Comparison of ENCODE assay signal across 7 cellular contexts in the genomic region with DNA sequence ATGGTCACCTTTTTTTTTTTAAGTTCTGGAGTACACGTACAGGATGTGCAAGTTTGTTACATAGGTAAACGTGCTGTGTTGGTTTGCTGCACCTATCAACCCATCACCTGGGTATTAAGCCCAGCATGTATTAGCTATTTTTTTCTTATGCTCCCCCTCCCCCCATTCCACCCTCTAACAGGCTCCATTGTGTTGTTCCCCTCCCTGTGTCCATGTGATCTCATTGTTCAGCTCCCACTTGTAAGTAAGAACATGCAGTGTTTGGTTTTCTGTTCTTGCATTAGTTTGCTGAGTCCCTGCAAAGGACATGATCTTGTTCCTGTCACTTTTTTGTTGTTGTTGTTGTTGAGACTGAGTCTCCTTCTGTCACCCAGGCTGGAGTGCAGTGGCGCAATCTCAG. TPM values are rescaled to one million over a fixed set of nuclear protein-coding genes. Genes with fewer than 3 reads are reported as not detected.
A peak's percentile ranks its signal among the peaks of the same experiment; 100 is the strongest.
DNase-seq lines count a peak whose midpoint lies in the region; ATAC-seq and TF ChIP-seq lines count a peak whose summit lies in the region.
"Not testable (repeated sequence)": the region's sequence is repeated elsewhere in the genome, so short reads cannot be mapped to it uniquely, and the experiment has no call there.

No MANE protein-coding gene starts in this region.

- not testable (repeated sequence) for H3K4me3 ChIP-seq in CD4-positive, alpha-beta memory T cell (ENCODE audit: low read length in 2 of 2); PC-3 (ENCODE audit: low read length); neural progenitor cell

- ATAC-seq in PC-3 = not testable (repeated sequence)

- peaks cover 34% of the 10 kb centered on the region for H3K4me1 ChIP-seq in CD4-positive, alpha-beta memory T cell (ENCODE audit: insufficient read depth, low read length)
- H3K4me1 ChIP-seq in PC-3 (ENCODE audit: insufficient read depth, low read length) (peaks cover 15% of the 10 kb centered on the region), neural progenitor cell (peaks cover 20% of the 10 kb centered on the region)

- H3K36me3 ChIP-seq in CD4-positive, alpha-beta memory T cell (ENCODE audit: insufficient read depth, low read length) = not testable (repeated sequence)
- peaks cover 19% of the 10 kb centered on the region for H3K36me3 ChIP-seq in PC-3 (ENCODE audit: low read depth, low read length)
- H3K36me3 ChIP-seq in neural progenitor cell = peaks cover 20% of the 10 kb centered on the region

- H3K9me3 ChIP-seq in CD4-positive, alpha-beta memory T cell (ENCODE audit: control insufficient read depth in 1 of 2, low read length in 2 of 2); PC-3 (ENCODE audit: low read length); neural progenitor cell (ENCODE audit: low read depth): not testable (repeated sequence)

- not testable (repeated sequence) for H3K27me3 ChIP-seq in CD4-positive, alpha-beta memory T cell (ENCODE audit: insufficient read depth, low read length); PC-3 (ENCODE audit: low read length); neural progenitor cell

- not testable (repeated sequence) for TF ChIP-seq CTCF in PC-3 (conservative IDR thresholded peaks at IDR 0.05; ENCODE audit: low read depth, low read length); neural progenitor cell (IDR thresholded peaks at IDR 0.05)

- peak overlapping the region in 4 of 7 donors; percentile 50 to 87 (median 74) for H3K27ac Mint-ChIP-seq in CD4-positive, alpha-beta memory T cell
- peak overlapping the region; percentile 39 for H3K27ac Mint-ChIP-seq in activated CD4-positive, alpha-beta T cell treated with anti-CD3 and anti-CD28 coated beads, Interleukin-2, amount 10 ng/mL, durations not matched to agents 24 days and 14 days
- peak overlapping the region; percentile 86 for H3K27ac Mint-ChIP-seq in activated naive CD4-positive, alpha-beta T cell treated with anti-CD3 and anti-CD28 coated beads, Interleukin-2, amount 50 U/mL, for 24 hours
- H3K27ac Mint-ChIP-seq in immature natural killer cell = peak overlapping the region in 4 of 6 donors; percentile 18 to 75 (median 64)
- peak overlapping the region; percentile 83 for H3K27ac Mint-ChIP-seq in neural progenitor cell

- not testable (repeated sequence) for DNase-seq in CD4-positive, alpha-beta memory T cell; PC-3; activated CD4-positive, alpha-beta T cell treated with anti-CD3 and anti-CD28 coated beads, Interleukin-2, amount 10 ng/mL, durations not matched to agents 24 days and 14 days; immature natural killer cell; neural progenitor cell (ENCODE audit: low spot score)

- H3K36me3 Mint-ChIP-seq in CD4-positive, alpha-beta memory T cell = peaks cover 5 to 29% of the 10 kb centered on the region in 2 donors
- H3K36me3 Mint-ChIP-seq in activated CD4-positive, alpha-beta T cell treated with anti-CD3 and anti-CD28 coated beads, Interleukin-2, amount 10 ng/mL, durations not matched to agents 24 days and 14 days (ENCODE audit: low read depth) = peaks cover 36% of the 10 kb centered on the region
- not testable (repeated sequence) for H3K36me3 Mint-ChIP-seq in activated naive CD4-positive, alpha-beta T cell treated with anti-CD3 and anti-CD28 coated beads, Interleukin-2, amount 50 U/mL, for 24 hours; immature natural killer cell
- H3K36me3 Mint-ChIP-seq in neural progenitor cell = peaks cover 20% of the 10 kb centered on the region

- not testable (repeated sequence) for H3K9ac ChIP-seq in PC-3 (ENCODE audit: low read length); neural progenitor cell

- peak overlapping the region in 1 of 8 donors; percentile 26 for H3K4me3 Mint-ChIP-seq in CD4-positive, alpha-beta memory T cell
- H3K4me3 Mint-ChIP-seq in activated CD4-positive, alpha-beta T cell treated with anti-CD3 and anti-CD28 coated beads, Interleukin-2, amount 10 ng/mL, durations not matched to agents 24 days and 14 days = peak overlapping the region; percentile 52
- H3K4me3 Mint-ChIP-seq in activated naive CD4-positive, alpha-beta T cell treated with anti-CD3 and anti-CD28 coated beads, Interleukin-2, amount 50 U/mL, for 24 hours; immature natural killer cell: not testable (repeated sequence)
- H3K4me3 Mint-ChIP-seq in neural progenitor cell = peak overlapping the region; percentile 71

- H3K4me1 Mint-ChIP-seq in CD4-positive, alpha-beta memory T cell = peaks cover 27 to 39% (median 31%) of the 10 kb centered on the region in 4 donors
- H3K4me1 Mint-ChIP-seq in activated CD4-positive, alpha-beta T cell treated with anti-CD3 and anti-CD28 coated beads, Interleukin-2, amount 10 ng/mL, durations not matched to agents 24 days and 14 days = peaks cover 25% of the 10 kb centered on the region
- H3K4me1 Mint-ChIP-seq in activated naive CD4-positive, alpha-beta T cell treated with anti-CD3 and anti-CD28 coated beads, Interleukin-2, amount 50 U/mL, for 24 hours = peaks cover 32% of the 10 kb centered on the region
- H3K4me1 Mint-ChIP-seq in immature natural killer cell = peaks cover 29 to 38% of the 10 kb centered on the region in 2 donors
- peaks cover 22% of the 10 kb centered on the region for H3K4me1 Mint-ChIP-seq in neural progenitor cell

- H3K79me2 ChIP-seq in PC-3 (ENCODE audit: low read length) (peaks cover 76% of the 10 kb centered on the region), neural progenitor cell (ENCODE audit: low read depth) (peaks cover 91% of the 10 kb centered on the region)

- H3K9me2 ChIP-seq in PC-3 (replicated peaks; ENCODE audit: low read length) = not testable (repeated sequence)

- not testable (repeated sequence) for H3K27ac ChIP-seq in CD4-positive, alpha-beta memory T cell (ENCODE audit: low read depth, low read length); PC-3 (ENCODE audit: low read length); neural progenitor cell
- H3K27ac ChIP-seq in cingulate gyrus (ENCODE audit: low read depth, low read length) = peak overlapping the region; percentile 90

- H2AFZ ChIP-seq in PC-3 (ENCODE audit: low read length); neural progenitor cell (replicated peaks): not testable (repeated sequence)

- not testable (repeated sequence) for H4K20me1 ChIP-seq in PC-3 (ENCODE audit: low read length)
- peaks cover 35% of the 10 kb centered on the region for H4K20me1 ChIP-seq in neural progenitor cell (ENCODE audit: low read depth)

- H3K9me3 Mint-ChIP-seq in CD4-positive, alpha-beta memory T cell; activated CD4-positive, alpha-beta T cell treated with anti-CD3 and anti-CD28 coated beads, Interleukin-2, amount 10 ng/mL, durations not matched to agents 24 days and 14 days; activated naive CD4-positive, alpha-beta T cell treated with anti-CD3 and anti-CD28 coated beads, Interleukin-2, amount 50 U/mL, for 24 hours; immature natural killer cell; neural progenitor cell: not testable (repeated sequence)

- not testable (repeated sequence) for H3K27me3 Mint-ChIP-seq in CD4-positive, alpha-beta memory T cell; activated CD4-positive, alpha-beta T cell treated with anti-CD3 and anti-CD28 coated beads, Interleukin-2, amount 10 ng/mL, durations not matched to agents 24 days and 14 days; activated naive CD4-positive, alpha-beta T cell treated with anti-CD3 and anti-CD28 coated beads, Interleukin-2, amount 50 U/mL, for 24 hours; neural progenitor cell (ENCODE audit: insufficient read depth, low read depth)
- H3K27me3 Mint-ChIP-seq in immature natural killer cell (ENCODE audit: low read depth in 3 of 3) = peaks cover 9 to 17% (median 10%) of the 10 kb centered on the region in 3 donors

- POLR2A ChIA-PET in CD4-positive, alpha-beta memory T cell (lab: Charles Lee; ENCODE audit: partially characterized antibody) = interaction anchor here (1.3 to 7.8 kb wide), 3 partner anchors 27 to 57 kb away, joined by 3 to 97 read pairs (median 7); a partner anchor contains a TSS
- POLR2A ChIA-PET in PC-3 (lab: Charles Lee; ENCODE audit: unreplicated experiment) = not testable (repeated sequence)

- not testable (repeated sequence) for H3F3A ChIP-seq in PC-3 (ENCODE audit: low read length, unreplicated experiment)
- H3F3A ChIP-seq in neural progenitor cell (ENCODE audit: low read depth) = peaks cover 21% of the 10 kb centered on the region

- intact Hi-C loops in CD4-positive, alpha-beta memory T cell (cut with micrococcal nuclease); PC-3 (cut with micrococcal nuclease); activated CD4-positive, alpha-beta T cell treated with anti-CD3 and anti-CD28 coated beads, Interleukin-2, amount 10 ng/mL, durations not matched to agents 24 days and 14 days (cut with micrococcal nuclease): not testable (repeated sequence)

- CTCF ChIA-PET in CD4-positive, alpha-beta memory T cell (lab: Charles Lee; ENCODE audit: partially characterized antibody) = interaction anchor here (0.6 to 3.1 kb wide), 6 partner anchors 15 to 123 kb away, joined by 3 to 24 read pairs (median 4); no protein-coding TSS in a partner anchor
- CTCF ChIA-PET in PC-3 (lab: Charles Lee) = not testable (repeated sequence)

- BruUV-seq in PC-3 (replicated peaks; lab: Mats Ljungman, UMichigan) = not testable (repeated sequence)

- H3K4me2 ChIP-seq in PC-3 (ENCODE audit: low read length) = peak overlapping the region; percentile 17; the same call in 1 of the 2 replicates
- peak overlapping the region; percentile 25 for H3K4me2 ChIP-seq in neural progenitor cell

RNA-seq across cellular contexts. Expression of a gene that starts 3.4 kb away (rescaled TPM):
- 10 to 100 TPM; 38.1 to 39.8 TPM for total RNA-seq in CD4-positive, alpha-beta memory T cell
- 10 to 100 TPM; 15.7 to 29.0 TPM for polyA plus RNA-seq in CD4-positive, alpha-beta memory T cell
- total RNA-seq in PC-3 (2014; rRNA removed) (105 TPM in 2 replicates), neural progenitor cell (ENCODE audit: low replicate concordance) (113 and 120 TPM in 2 replicates)
- total RNA-seq in activated CD4-positive, alpha-beta T cell treated with anti-CD3 and anti-CD28 coated beads, Interleukin-2, amount 10 ng/mL, durations not matched to agents 24 days and 14 days = 104 and 106 TPM in 2 replicates
- 10 to 100 TPM; 23.3 to 50.5 (median 24.0) TPM for polyA plus RNA-seq in immature natural killer cell

RNA-seq across cellular contexts. Expression of a gene that starts 4.2 kb away (rescaled TPM):
- total RNA-seq in CD4-positive, alpha-beta memory T cell = 10 to 100 TPM; 85.1 to 89.2 TPM
- 100 to 1,000 TPM; 199 to 205 TPM for polyA plus RNA-seq in CD4-positive, alpha-beta memory T cell
- total RNA-seq in PC-3 (2014; rRNA removed) = 135 and 157 TPM in 2 replicates
- total RNA-seq in activated CD4-positive, alpha-beta T cell treated with anti-CD3 and anti-CD28 coated beads, Interleukin-2, amount 10 ng/mL, durations not matched to agents 24 days and 14 days = 277 and 280 TPM in 2 replicates
- polyA plus RNA-seq in immature natural killer cell = 100 to 1,000 TPM; 240 to 280 (median 248) TPM
- 95.2 and 143 TPM in 2 replicates for total RNA-seq in neural progenitor cell (ENCODE audit: low replicate concordance)

RNA-seq across cellular contexts. Expression of a gene that starts 26.8 kb away (rescaled TPM):
- 100 to 1,000 TPM in 1 of 2 experiments, 10 to 100 TPM in 1; 97.7 to 101 TPM for total RNA-seq in CD4-positive, alpha-beta memory T cell
- 10 to 100 TPM; 10.3 to 12.1 TPM for polyA plus RNA-seq in CD4-positive, alpha-beta memory T cell
- total RNA-seq in PC-3 (2014; rRNA removed) = 9.3 and 13.9 TPM in 2 replicates
- 50.0 and 51.2 TPM in 2 replicates for total RNA-seq in activated CD4-positive, alpha-beta T cell treated with anti-CD3 and anti-CD28 coated beads, Interleukin-2, amount 10 ng/mL, durations not matched to agents 24 days and 14 days
- polyA plus RNA-seq in immature natural killer cell = 1 to 10 TPM; 7.8 to 9.7 (median 8.4) TPM
- total RNA-seq in neural progenitor cell (ENCODE audit: low replicate concordance) = 14.3 and 23.1 TPM in 2 replicates

RNA-seq across cellular contexts. Expression of a gene that starts 37.0 kb away (rescaled TPM):
- total RNA-seq in CD4-positive, alpha-beta memory T cell = 100 to 1,000 TPM; 474 to 495 TPM
- polyA plus RNA-seq in CD4-positive, alpha-beta memory T cell = 1,000 to 10,000 TPM; 1,831 to 2,185 TPM
- 6,976 and 7,326 TPM in 2 replicates for total RNA-seq in PC-3 (2014; rRNA removed)
- total RNA-seq in activated CD4-positive, alpha-beta T cell treated with anti-CD3 and anti-CD28 coated beads, Interleukin-2, amount 10 ng/mL, durations not matched to agents 24 days and 14 days = 4,585 and 4,599 TPM in 2 replicates
- 1,000 to 10,000 TPM; 1,615 to 2,185 (median 1,854) TPM for polyA plus RNA-seq in immature natural killer cell
- 3,866 and 6,177 TPM in 2 replicates for total RNA-seq in neural progenitor cell (ENCODE audit: low replicate concordance)

RNA-seq across cellular contexts. Expression of a gene that starts 45.4 kb away (rescaled TPM):
- 10 to 100 TPM; 66.4 to 66.9 TPM for total RNA-seq in CD4-positive, alpha-beta memory T cell
- polyA plus RNA-seq in CD4-positive, alpha-beta memory T cell = 100 to 1,000 TPM; 102 to 116 TPM
- total RNA-seq in PC-3 (2014; rRNA removed) (0.47 and 1.8 TPM in 2 replicates), neural progenitor cell (ENCODE audit: low replicate concordance) (0.56 TPM in 1 of 2 replicates, not detected in the other)
- total RNA-seq in activated CD4-positive, alpha-beta T cell treated with anti-CD3 and anti-CD28 coated beads, Interleukin-2, amount 10 ng/mL, durations not matched to agents 24 days and 14 days = 31.9 and 33.0 TPM in 2 replicates
- polyA plus RNA-seq in immature natural killer cell = 100 to 1,000 TPM; 205 to 276 (median 259) TPM
